1 cellular context compared by ENCODE assay signal in the genomic region with DNA sequence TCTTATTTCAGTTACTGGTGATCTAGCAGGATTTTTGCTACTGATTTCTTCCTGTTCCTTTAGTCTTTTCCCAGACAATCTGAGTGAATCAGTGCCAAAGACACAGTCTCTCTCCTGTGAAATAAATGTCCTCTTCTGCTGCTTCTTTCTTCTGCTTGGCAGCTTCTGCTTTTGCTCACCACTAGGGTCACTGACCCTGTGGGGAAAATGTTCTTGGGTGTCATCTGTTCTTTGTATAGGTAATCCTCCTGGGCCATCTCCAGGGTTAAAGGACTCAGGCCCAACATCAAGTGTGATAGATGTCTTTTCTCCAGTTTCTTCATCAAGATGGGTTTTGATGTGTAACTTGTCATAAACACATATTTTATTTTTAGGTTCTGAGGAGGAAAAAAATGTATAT.
TF ChIP-seq lines count a peak whose summit lies in the region.

No MANE protein-coding gene starts in this region.

TF ChIP-seq in WTC11, 78 proteins besides CTCF, POLR2A, EP300 and RAD21 (continued from another document):
- TF ChIP-seq, protein P1, sequence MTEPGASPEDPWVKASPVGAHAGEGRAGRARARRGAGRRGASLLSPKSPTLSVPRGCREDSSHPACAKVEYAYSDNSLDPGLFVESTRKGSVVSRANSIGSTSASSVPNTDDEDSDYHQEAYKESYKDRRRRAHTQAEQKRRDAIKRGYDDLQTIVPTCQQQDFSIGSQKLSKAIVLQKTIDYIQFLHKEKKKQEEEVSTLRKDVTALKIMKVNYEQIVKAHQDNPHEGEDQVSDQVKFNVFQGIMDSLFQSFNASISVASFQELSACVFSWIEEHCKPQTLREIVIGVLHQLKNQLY (CRISPR knock-in tag; IDR thresholded peaks at IDR 0.05): no peak
- no peak for TF ChIP-seq NFE2L1 (CRISPR knock-in tag; IDR thresholded peaks at IDR 0.05)
